In the genomic region with DNA sequence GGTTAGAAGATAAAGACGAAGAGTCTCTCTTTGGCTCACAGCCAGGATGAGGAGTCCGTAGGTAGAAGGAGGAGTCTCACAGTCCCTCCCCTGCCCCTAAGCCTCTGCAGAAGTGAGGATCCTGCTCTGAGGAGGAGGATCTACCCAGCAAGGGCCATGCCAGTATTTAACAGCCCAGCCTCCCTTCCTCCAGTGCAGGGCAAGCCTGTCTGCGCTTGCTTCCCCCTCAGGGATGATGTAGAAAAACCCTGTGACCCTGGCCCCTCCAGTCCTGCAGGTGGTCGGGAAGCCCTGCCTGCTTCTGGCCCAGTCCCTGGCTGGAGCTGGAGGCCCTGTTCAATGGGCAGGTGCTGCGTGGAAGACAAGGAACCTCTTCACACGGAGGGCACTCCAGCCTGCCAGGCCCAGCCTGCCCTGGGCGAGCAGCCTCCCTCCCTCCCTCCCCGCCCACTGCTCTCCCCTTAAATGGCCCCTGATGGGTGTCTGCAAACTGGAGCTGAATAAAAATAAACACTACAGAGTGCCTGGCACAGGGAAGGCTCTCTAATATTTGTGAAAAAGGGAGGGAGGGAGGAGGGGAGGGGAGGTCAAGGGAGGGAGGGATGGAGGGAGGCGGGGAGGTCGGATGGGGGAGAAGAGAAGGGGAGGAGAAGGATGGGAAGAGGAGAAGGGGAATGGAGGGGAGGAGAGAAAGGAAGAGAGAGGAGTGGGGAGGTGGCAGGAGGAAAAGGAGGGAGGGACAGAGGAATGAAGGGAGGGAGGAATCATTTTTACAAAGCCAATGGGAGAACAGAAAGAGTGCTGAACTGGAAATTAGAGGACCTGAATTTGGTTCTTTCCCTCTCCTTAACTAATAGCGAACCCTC, we compare ENCODE assay signal across 8 cellular contexts.
DNase-seq lines count a peak whose midpoint lies in the region; ATAC-seq and TF ChIP-seq lines count a peak whose summit lies in the region.

No MANE protein-coding gene starts in this region.

- no peak overlapping the region; a peak in 1 of 7 replicates for H3K27ac Mint-ChIP-seq in H9

- no peak overlapping the region for H4K91ac ChIP-seq in H9 (ENCODE audit: insufficient read length, low read depth, low read length)

- H2BK5ac ChIP-seq in H9 (ENCODE audit: insufficient read length, low read length) = no peak overlapping the region

- H3K4ac ChIP-seq in H9 (ENCODE audit: low read depth, low read length) = no peak overlapping the region

- no CpG with 5 or more reads among the region's 11 CpGs for WGBS in H9 (ENCODE audit: extremely low coverage, insufficient read length, low lambda C conversion rate)
- WGBS in sigmoid colon, 2 donors = 21 to 47% methylated on average over 11 of the region's 11 CpGs

- ATAC-seq in GM21576 (IDR thresholded peaks at IDR 0.05; ENCODE audit: unreplicated experiment) = no peak

- H3K4me3 Mint-ChIP-seq in H9 = peak overlapping the region in 1 of 2 experiments; percentile 66; a peak in 2 of 5 replicates

- TF ChIP-seq EP300 in sigmoid colon (IDR thresholded peaks at IDR 0.05) = no peak

- H3K36me3 Mint-ChIP-seq in H9 (ENCODE audit: insufficient read depth in 1 of 3, low read depth in 3 of 3) = peaks cover 9 to 21% (median 20%) of the 10 kb centered on the region in 3 experiments; a peak in 6 of 7 replicates

- no peak overlapping the region for H2BK120ac ChIP-seq in H9 (ENCODE audit: low read depth, low read length, poor library complexity, severe bottlenecking)

- no peak overlapping the region for H2AK5ac ChIP-seq in H9 (ENCODE audit: insufficient read length, low read length)

- H3K27me3 Mint-ChIP-seq in H9 (ENCODE audit: low read depth) = peaks cover 80% of the 10 kb centered on the region

- no peak overlapping the region for H3K14ac ChIP-seq in H9 (ENCODE audit: insufficient read depth, low read length)

- no peak overlapping the region for H3K56ac ChIP-seq in H9 (ENCODE audit: insufficient read length, low read depth, low read length)

- H3K4me1 Mint-ChIP-seq in H9 = peaks cover 36 to 49% of the 10 kb centered on the region in 2 experiments

- H3K36me3 ChIP-seq in sigmoid colon = no peaks in the 10 kb centered on the region

- H2BK15ac ChIP-seq in H9 (ENCODE audit: low read depth, low read length) = no peak overlapping the region; the same call in 1 of the 2 replicates

- peaks cover 26 to 32% of the 10 kb centered on the region in 2 experiments for H3K9me3 Mint-ChIP-seq in H9

- H3K18ac ChIP-seq in H9 (ENCODE audit: insufficient read length, low read depth, low read length) = no peak overlapping the region

- TF ChIP-seq CTCF in H9 (conservative IDR thresholded peaks at IDR 0.05) (no peak), fibroblast of the aortic adventitia (IDR thresholded peaks at IDR 0.05; ENCODE audit: insufficient read depth, low read length) (no peak), sigmoid colon (IDR thresholded peaks at IDR 0.05) (no peak)

- no peaks in the 10 kb centered on the region for H3K79me2 ChIP-seq in H9 (ENCODE audit: insufficient read depth, low read length)

- TF ChIP-seq POLR2A in sigmoid colon (IDR thresholded peaks at IDR 0.05) = no peak

- no peak overlapping the region for H3T11ph ChIP-seq in H9 (ENCODE audit: low read length)

- no peak overlapping the region for H4K5ac ChIP-seq in H9 (ENCODE audit: insufficient read length, low read depth, low read length)

- H3K23ac ChIP-seq in H9 (ENCODE audit: insufficient read length, low read depth, low read length) = no peak overlapping the region

- H4K20me1 ChIP-seq in H9 (ENCODE audit: control insufficient read depth, insufficient read depth, insufficient read length) = no peaks in the 10 kb centered on the region

- H3K4me2 ChIP-seq in H9 (ENCODE audit: insufficient read depth, insufficient read length, low read length) = peak overlapping the region; percentile 8

- no peak overlapping the region for H2BK20ac ChIP-seq in H9 (ENCODE audit: low read depth, low read length, poor library complexity, severe bottlenecking)

- H3K4me1 ChIP-seq in H9 (ENCODE audit: insufficient read depth, low read length) = no peaks in the 10 kb centered on the region
- H3K4me1 ChIP-seq in sigmoid colon = peaks cover 0 to 49% (median 38%) of the 10 kb centered on the region in 4 donors

- no peak overlapping the region for H3K9ac ChIP-seq in H9 (ENCODE audit: extremely low read depth, insufficient read length, low read length)

- H3K4me3 ChIP-seq in fibroblast of the aortic adventitia (ENCODE audit: low read depth, low read length) (no peak overlapping the region), sigmoid colon (peak overlapping the region in 3 of 4 donors; percentile 18 to 36 (median 31))

- no peak overlapping the region for H4K8ac ChIP-seq in H9 (replicated peaks; ENCODE audit: insufficient read length, low read depth, low read length)

- H3K9me3 ChIP-seq in H9 (ENCODE audit: control insufficient read depth, low read depth, low read length) = no peaks in the 10 kb centered on the region
- H3K9me3 ChIP-seq in sigmoid colon = peaks cover 0 to 3% (median 0%) of the 10 kb centered on the region in 4 donors

- H3K27me3 ChIP-seq in H9 (ENCODE audit: insufficient read depth, low read length) = peaks cover 10% of the 10 kb centered on the region; the same call in 1 of the 2 replicates
- H3K27me3 ChIP-seq in sigmoid colon = no peaks in the 10 kb centered on the region

- no peak overlapping the region for H2AFZ ChIP-seq in H9 (ENCODE audit: low read length)

- H3K27ac ChIP-seq in H9 (ENCODE audit: insufficient read length, low read depth, low read length) = no peak overlapping the region
- H3K27ac ChIP-seq in sigmoid colon = peak overlapping the region; percentile 86 to 91 (median 90)

- no peaks in the 10 kb centered on the region for H3K23me2 ChIP-seq in H9 (ENCODE audit: insufficient read length, low read depth, low read length, poor library complexity, severe bottlenecking)

- no peak overlapping the region for H2BK12ac ChIP-seq in H9 (ENCODE audit: insufficient read length, low read depth, low read length)

- DNase-seq in H9 = peak; percentile 51
- peak; percentile 57 for DNase-seq in NCI-H748 treated with DMSO at 0.1 percent for 48 hours (lab: John Stamatoyannopoulos, UW)
- DNase-seq in fibroblast of the aortic adventitia (ENCODE audit: low read depth) = peak; percentile 34
- peak; percentile 83 for DNase-seq in sigmoid colon
- DNase-seq in activated CD4-positive, alpha-beta T cell treated with anti-CD3 and anti-CD28 coated beads for 1 hour = no peak
- DNase-seq in epidermal melanocyte (ENCODE audit: insufficient read length, low spot score) = no peak
- no peak for DNase-seq in T-helper 2 cell

- no peaks in the 10 kb centered on the region for H3K79me1 ChIP-seq in H9 (ENCODE audit: insufficient read depth, low read depth, low read length, poor library complexity, severe bottlenecking)

- intact Hi-C loops in sigmoid colon (cut with DNase I) = loop anchor here (1.0 to 5.0 kb wide), 5 partner anchors 42 to 275 kb away; a partner anchor contains a TSS

Comparison
In these comparisons a context has a peak if more than half of its experiments do, and no peak if none do; other contexts are left out.
1. DNase-seq: peak in H9 (single experiment), NCI-H748 treated with DMSO at 0.1 percent for 48 hours (single experiment), fibroblast of the aortic adventitia (single experiment) and sigmoid colon (single experiment); none in activated CD4-positive, alpha-beta T cell treated with anti-CD3 and anti-CD28 coated beads for 1 hour (single experiment), epidermal melanocyte (single experiment) and T-helper 2 cell (0 of 5).